Comparison of ENCODE assay signal across 1 cellular context in the genomic region with DNA sequence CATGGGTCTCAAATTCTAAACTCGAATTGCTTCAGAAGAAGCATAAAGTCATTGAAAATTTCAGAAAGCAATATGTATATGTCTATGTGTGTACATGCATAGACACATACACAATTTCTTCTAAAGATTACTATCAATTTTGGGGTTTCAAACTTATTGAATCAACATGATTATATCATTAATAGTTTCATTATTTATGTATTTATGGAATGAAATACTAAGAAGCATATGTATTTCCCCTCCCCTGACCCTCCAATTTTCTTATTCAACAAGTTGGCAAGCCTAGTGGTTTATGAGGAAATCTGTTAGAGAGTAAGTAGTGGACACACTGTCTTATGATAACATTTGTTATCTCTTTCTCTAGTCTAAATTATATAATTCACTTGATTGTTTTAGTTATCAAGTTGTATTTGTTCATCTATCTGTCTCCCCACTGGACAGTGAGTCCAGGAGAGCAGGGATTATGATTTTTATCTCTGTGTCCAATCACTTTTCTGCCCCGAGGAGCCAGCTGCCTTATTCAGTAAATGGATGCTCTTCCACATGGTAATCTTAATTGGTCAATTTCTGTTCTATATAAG. TPM values are rescaled to one million over a fixed set of nuclear protein-coding genes. Genes with fewer than 3 reads are reported as not detected.
"Had no signal": no experiment of that assay in that cellular context is flagged by ENCODE, and none has a peak within 500 bp of the region (broad histone marks: within the 10 kb centered on the region; RNA-seq: fewer than 3 reads in every experiment).

No MANE protein-coding gene starts in this region.

RNA-seq across cellular contexts. Expression of a gene that starts 17.3 kb away (rescaled TPM):
- polyA plus RNA-seq: GM12878 had no signal
